In the genomic region with DNA sequence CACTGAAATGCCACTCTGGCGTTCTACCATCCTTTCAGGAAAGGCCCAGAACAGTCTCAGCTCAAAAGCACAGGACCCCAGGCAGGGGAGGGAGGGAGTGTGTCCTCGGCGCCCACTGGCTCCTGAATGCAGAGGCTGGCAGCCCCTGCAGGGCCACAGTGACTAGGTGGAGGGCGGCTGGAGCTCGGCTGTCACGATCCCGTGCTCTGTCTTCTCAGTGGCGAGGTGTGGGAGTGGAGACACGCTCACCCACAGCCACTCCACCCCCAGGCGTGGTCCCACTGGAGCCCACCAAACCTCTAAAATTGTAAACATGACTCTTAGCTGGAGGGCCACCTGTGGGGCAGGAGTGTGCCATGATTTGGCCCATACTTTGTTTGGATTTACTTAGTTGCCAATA, we compare ENCODE assay signal across 28 cellular contexts.
"Had no signal": no experiment of that assay in that cellular context is flagged by ENCODE, and none has a peak within 500 bp of the region (broad histone marks: within the 10 kb centered on the region; RNA-seq: fewer than 3 reads in every experiment).

No MANE protein-coding gene starts in this region.

- DNase-seq: activated CD4-positive, alpha-beta memory T cell treated with anti-CD3 and anti-CD28 coated beads for 36 hours; activated CD4-positive, alpha-beta T cell treated with anti-CD3 and anti-CD28 coated beads, Interleukin-2, amount 10 ng/mL, durations not matched to agents 7 days and 5 days; activated CD4-positive, CD25-positive, alpha-beta regulatory T cell; activated CD8-positive, alpha-beta memory T cell treated with anti-CD3 and anti-CD28 coated beads for 24 hours; activated gamma-delta T cell; activated naive CD4-positive, alpha-beta T cell treated with anti-CD3 and anti-CD28 coated beads for 36 hours; activated T-cell treated with anti-CD3 and anti-CD28 coated beads, Interleukin-2, amount 50 U/mL, for 48 hours; amygdala; cerebellar nuclear complex; MM.1S; NCI-H1105; NCI-H1436; NCI-H1694 treated with DMSO at 0.1 percent for 48 hours; NCI-H2029 treated with DMSO at 0.1 percent for 48 hours; NCI-H345; NCI-H510A; NCI-H526 treated with DMSO at 0.1 percent for 48 hours; NCI-H82; OCI-M1; RPMI8226; SHP77; T-helper 2 cell; T1000 had no signal

- H3K36me3 ChIP-seq: cardiac muscle cell had no signal

- H3K4me2 ChIP-seq: KMS-11 had no signal

- H3K27me3 ChIP-seq: cardiac muscle cell, SJSA1 had no signal

- H3K9me3 ChIP-seq: SJSA1 had no signal

- ATAC-seq: activated T-helper 17 cell treated with anti-CD3 and anti-CD28 coated beads, Interleukin-2, amount 50 U/mL, for 72 hours; Panc1 had no signal

- H3K9ac ChIP-seq: KMS-11 had no signal

- H3K27ac ChIP-seq: cardiac muscle cell, KMS-11, SJSA1 had no signal

- H3K4me3 ChIP-seq: cardiac muscle cell, SJSA1 had no signal
